Comparison of ENCODE assay signal across 12 cellular contexts in the genomic region with DNA sequence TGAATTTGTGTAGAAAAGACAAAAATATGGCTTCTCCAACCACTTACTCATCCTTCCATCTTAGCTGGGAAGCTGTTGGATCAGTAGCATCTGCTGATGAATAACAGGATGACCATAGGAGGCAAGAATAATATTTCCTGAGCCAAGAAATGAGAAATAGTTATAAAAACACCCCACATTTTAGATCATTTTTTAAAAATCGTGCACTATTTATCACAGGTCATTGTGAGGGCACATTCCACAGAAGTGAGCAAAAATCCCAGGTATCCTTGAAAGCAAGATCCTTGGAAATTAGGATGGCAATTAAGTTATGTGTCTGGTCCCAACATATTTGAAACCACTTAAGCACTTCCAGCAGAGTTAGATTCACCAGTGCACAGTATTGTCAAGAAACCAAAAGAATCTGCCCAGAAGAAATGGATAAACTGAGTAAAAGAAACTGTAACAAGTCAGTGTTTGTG. TPM values are rescaled to one million over a fixed set of nuclear protein-coding genes. Genes with fewer than 3 reads are reported as not detected.
DNase-seq lines count a peak whose midpoint lies in the region; ATAC-seq, FAIRE-seq and TF ChIP-seq lines count a peak whose summit lies in the region.
"Had no signal": no experiment of that assay in that cellular context is flagged by ENCODE, and none has a peak within 500 bp of the region (broad histone marks: within the 10 kb centered on the region; RNA-seq: fewer than 3 reads in every experiment).

No MANE protein-coding gene starts in this region.

- no peak overlapping the region for H3K4me2 ChIP-seq in keratinocyte (ENCODE audit: control insufficient read depth, extremely low read depth, insufficient read depth, low read depth, low read length)

- CTCF ChIA-PET in HEK293 (lab: Yijun Ruan, JAX) = no interaction called here

- no peaks in the 10 kb centered on the region for H3K36me3 ChIP-seq in HEK293 (ENCODE audit: control insufficient read depth in 2 of 2, insufficient read depth in 1 of 2, low read length in 2 of 2)
- H3K36me3 ChIP-seq in keratinocyte (ENCODE audit: control insufficient read depth in 2 of 2, extremely low read depth in 1 of 2, insufficient read depth in 2 of 2, low read length in 2 of 2) = no peaks in the 10 kb centered on the region
- no peaks in the 10 kb centered on the region for H3K36me3 ChIP-seq in upper lobe of left lung
- no peaks in the 10 kb centered on the region for H3K36me3 ChIP-seq in colonic mucosa
- H3K36me3 ChIP-seq: WERI-Rb-1 had no signal

- intact Hi-C loops in colonic mucosa (cut with DNase I) = loop anchor here (10.0 kb wide), 1 partner anchor 57 kb away; no protein-coding TSS in a partner anchor

- dilution Hi-C loops in keratinocyte (cut with MboI; ENCODE audit: extremely low pct_ligation_motif_present, low sequenced_read_pairs) = no loop called here

- no peaks in the 10 kb centered on the region for H3K9me1 ChIP-seq in keratinocyte (ENCODE audit: control insufficient read depth, extremely low read depth, insufficient read depth, low read length)

- no peak for TF ChIP-seq EP300 in upper lobe of left lung (IDR thresholded peaks at IDR 0.05)

- H3K9me3 ChIP-seq in HEK293 (ENCODE audit: control insufficient read depth, insufficient read depth, low read depth, low read length) (no peaks in the 10 kb centered on the region), keratinocyte (ENCODE audit: control insufficient read depth, low read depth, low read length) (no peaks in the 10 kb centered on the region), upper lobe of left lung (no peaks in the 10 kb centered on the region), colonic mucosa (no peaks in the 10 kb centered on the region)

- H3K9ac ChIP-seq in keratinocyte (ENCODE audit: control insufficient read depth, extremely low read depth, insufficient read depth, low read length) = no peak overlapping the region
- H3K9ac ChIP-seq in colonic mucosa (ENCODE audit: low read depth in 2 of 2, low read length in 2 of 2) = no peak overlapping the region

- TF ChIP-seq CTCF in HEK293 (tag by site-specific recombination; IDR thresholded peaks at IDR 0.05) (no peak), astrocyte of the spinal cord (IDR thresholded peaks at IDR 0.05; ENCODE audit: low read depth, low read length) (no peak), keratinocyte (optimal IDR thresholded peaks at IDR 0.05 in 1 of 3, IDR thresholded peaks at IDR 0.05 in 1 of 3, conservative IDR thresholded peaks at IDR 0.05 in 1 of 3; ENCODE audit: extremely low read depth in 1 of 3, insufficient read depth in 2 of 3, low read length in 3 of 3) (no peak), upper lobe of left lung (IDR thresholded peaks at IDR 0.05) (no peak), colonic mucosa (IDR thresholded peaks at IDR 0.05) (no peak)

- in situ Hi-C loops in astrocyte of the spinal cord (cut with HindIII; ENCODE audit: low sequenced_read_pairs) = no loop called here

- DNase-seq in astrocyte of the spinal cord (ENCODE audit: low read depth, low spot score) (peak; percentile 83), keratinocyte (ENCODE audit: low read depth, low spot score) (peak; percentile 2), upper lobe of left lung (no peak), RPMI8226 (no peak), colonic mucosa (no peak)
- DNase-seq: NK-92 treated with Interleukin-12 subunit alpha and Interleukin-12 subunit beta, amount 100 ng/mL, for 24 hours; stimulated activated naive CD8-positive, alpha-beta T cell treated with anti-CD3 and anti-CD28 coated beads, Interleukin-15, Interleukin-2, amounts not matched to agents 100 U/mL and 50 U/mL, for 24 hours; WERI-Rb-1 had no signal

- no peak overlapping the region for H3K4me3 ChIP-seq in HEK293 (ENCODE audit: low read depth, low read length)
- H3K4me3 ChIP-seq in astrocyte of the spinal cord (ENCODE audit: low read depth, low read length) = no peak overlapping the region
- H3K4me3 ChIP-seq in keratinocyte (ENCODE audit: control insufficient read depth in 2 of 3, extremely low read depth in 1 of 3, insufficient read depth in 2 of 3, low read depth in 1 of 3, low read length in 3 of 3) = no peak overlapping the region
- H3K4me3 ChIP-seq in upper lobe of left lung = peak overlapping the region in 1 of 4 donors; percentile 9
- H3K4me3 ChIP-seq in colonic mucosa = no peak overlapping the region

- ATAC-seq in upper lobe of left lung (ENCODE audit: low FRiP score in 2 of 2) (no peak), GM18861 (IDR thresholded peaks at IDR 0.05; ENCODE audit: unreplicated experiment) (no peak)
- ATAC-seq: foreskin keratinocyte; stimulated activated naive CD8-positive, alpha-beta T cell treated with anti-CD3 and anti-CD28 coated beads, Interleukin-15, Interleukin-2, amounts not matched to agents 100 U/mL and 50 U/mL, for 24 hours had no signal

- no peak overlapping the region for H2AFZ ChIP-seq in keratinocyte (ENCODE audit: control insufficient read depth, low read length)

- H3K4me1 ChIP-seq in HEK293 (ENCODE audit: control insufficient read depth, insufficient read depth, low read length) = peaks cover 4% of the 10 kb centered on the region
- no peaks in the 10 kb centered on the region for H3K4me1 ChIP-seq in keratinocyte (ENCODE audit: control insufficient read depth, extremely low read depth, insufficient read depth, low read length)
- peaks cover 9 to 32% (median 24%) of the 10 kb centered on the region in 4 donors for H3K4me1 ChIP-seq in upper lobe of left lung
- H3K4me1 ChIP-seq in colonic mucosa = no peaks in the 10 kb centered on the region

- POLR2A ChIA-PET in HEK293 (lab: Yijun Ruan, JAX) = no interaction called here

- FAIRE-seq in keratinocyte (lab: Jason Lieb, UNC) = peak; percentile 32
- FAIRE-seq: islet of Langerhans had no signal

- 47 to 64% methylated on average over 1 of the region's 1 CpG for WGBS in upper lobe of left lung, 2 donors

- H3K27me3 ChIP-seq in keratinocyte (ENCODE audit: control insufficient read depth, extremely low read depth, insufficient read depth, low read length) (no peaks in the 10 kb centered on the region), upper lobe of left lung (no peaks in the 10 kb centered on the region), colonic mucosa (no peaks in the 10 kb centered on the region)
- H3K27me3 ChIP-seq: foreskin keratinocyte had no signal

- H3K27ac ChIP-seq in HEK293 (ENCODE audit: extremely low read depth, low read depth, low read length) (no peak overlapping the region), keratinocyte (ENCODE audit: control insufficient read depth, insufficient read depth, low read length) (no peak overlapping the region), upper lobe of left lung (peak overlapping the region in 3 of 4 donors; percentile 5 to 63 (median 61)), colonic mucosa (no peak overlapping the region)
- H3K27ac ChIP-seq: foreskin keratinocyte, WERI-Rb-1 had no signal

- H3K79me2 ChIP-seq in keratinocyte (ENCODE audit: control insufficient read depth, insufficient read depth, low read length) = no peaks in the 10 kb centered on the region

- TF ChIP-seq POLR2A in upper lobe of left lung (IDR thresholded peaks at IDR 0.05) = no peak

- no peaks in the 10 kb centered on the region for H4K20me1 ChIP-seq in keratinocyte (ENCODE audit: control insufficient read depth, extremely low read depth, insufficient read depth, low read length)

TF ChIP-seq in HEK293, 187 proteins besides CTCF, POLR2A, EP300 and RAD21:
- TF ChIP-seq ZNF366 (tag by site-specific recombination; conservative IDR thresholded peaks at IDR 0.05) (0 out of 2 replicates have a peak, but pooled peaks have one; percentile 10), GLIS1 (tag by site-specific recombination; IDR thresholded peaks at IDR 0.05) (peak; percentile 19; the same call in 1 of the 2 replicates), SCRT2 (tag by site-specific recombination; IDR thresholded peaks at IDR 0.05) (no peak)

RNA-seq across cellular contexts. Expression of a gene that starts 8.4 kb away (rescaled TPM):
- 6.2 to 9.2 TPM (median 6.3 TPM) in 3 replicates for polyA plus RNA-seq in keratinocyte
- polyA plus RNA-seq in keratinocyte (2011; ENCODE audit: low read depth) = not detected
- polyA plus RNA-seq in keratinocyte (2011; cell fraction: cytosol; rRNA removed) = 3.8 and 7.9 TPM in 2 replicates
- 6.2 and 9.3 TPM in 2 replicates for polyA plus RNA-seq in keratinocyte (2011; cell fraction: nucleus; rRNA removed)
- polyA plus RNA-seq in keratinocyte (2012; ENCODE audit: low replicate concordance) = 0.61 and 6.0 TPM in 2 replicates
- 3.5 to 16.0 TPM (median 8.8 TPM) in 3 replicates for polyA minus RNA-seq in keratinocyte
- 15.2 TPM for polyA minus RNA-seq in keratinocyte (2011; cell fraction: cytosol; rRNA and poly(A)+ RNA removed)
- polyA minus RNA-seq in keratinocyte (2011; cell fraction: nucleus; rRNA and poly(A)+ RNA removed) = 4.5 and 8.7 TPM in 2 replicates
- total RNA-seq in upper lobe of left lung (10 to 100 TPM in 5 of 6 donors, 1 to 10 TPM in 1; 6.0 to 25.7 (median 15.9) TPM), colonic mucosa (10 to 100 TPM; 67.4 to 83.6 TPM)

Comparison
In these comparisons a context has a peak if more than half of its experiments do, and no peak if none do; other contexts are left out.
1. H3K27ac ChIP-seq: peak in upper lobe of left lung (3 of 4); none in HEK293 (single experiment), keratinocyte (single experiment) and colonic mucosa (single experiment).
2. DNase-seq: peak in astrocyte of the spinal cord (single experiment) and keratinocyte (single experiment); none in upper lobe of left lung (0 of 2), RPMI8226 (single experiment) and colonic mucosa (single experiment).